ENCODE assay signal across 9 cellular contexts in the genomic region with DNA sequence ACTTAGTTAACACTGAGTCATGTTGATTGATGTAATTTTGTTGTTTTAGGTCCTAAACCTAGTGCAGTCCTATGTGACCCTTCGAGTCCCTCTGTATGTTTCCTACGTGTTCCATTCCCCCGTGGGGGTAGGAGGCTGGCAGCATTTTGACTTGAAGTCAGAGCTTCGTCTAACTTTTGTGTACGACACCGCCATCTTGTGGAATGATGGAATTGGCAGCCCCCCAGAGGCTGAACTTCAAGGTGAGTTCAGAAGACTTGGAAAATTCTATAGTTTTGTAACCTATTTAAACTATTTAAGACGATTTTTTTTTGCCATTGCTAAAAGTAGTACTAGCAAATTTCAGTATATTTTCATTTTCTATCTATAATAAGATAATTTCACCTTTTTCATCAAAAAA.
DNase-seq lines count a peak whose midpoint lies in the region; ATAC-seq lines count a peak whose summit lies in the region.
"Had no signal": no experiment of that assay in that cellular context is flagged by ENCODE, and none has a peak within 500 bp of the region (broad histone marks: within the 10 kb centered on the region; RNA-seq: fewer than 3 reads in every experiment).

No MANE protein-coding gene starts in this region.

- H3K36me3 ChIP-seq in iPS DF 6.9 (ENCODE audit: control insufficient read depth, insufficient read depth, low read length): no peaks in the 10 kb centered on the region

- H3K27me3 Mint-ChIP-seq in activated naive CD4-positive, alpha-beta T cell treated with anti-CD3 and anti-CD28 coated beads, Interleukin-2, amount 10 ng/mL, durations not matched to agents 7 days and 5 days: peaks cover 3% of the 10 kb centered on the region

- H3K4me3 ChIP-seq in iPS DF 6.9 (ENCODE audit: low read length): no peak overlapping the region

- no peaks in the 10 kb centered on the region for H3K9me3 Mint-ChIP-seq in activated naive CD4-positive, alpha-beta T cell treated with anti-CD3 and anti-CD28 coated beads, Interleukin-2, amount 10 ng/mL, durations not matched to agents 7 days and 5 days
- H3K9me3 Mint-ChIP-seq: dendritic cell treated with granulocyte-macrophage colony-stimulating factor and Interleukin-4, amounts not matched to agents 40 ng/mL and 50 ng/mL, for 4 days had no signal

- CTCF ChIA-PET in activated naive CD4-positive, alpha-beta T cell treated with anti-CD3 and anti-CD28 coated beads, Interleukin-2, amount 10 ng/mL, durations not matched to agents 7 days and 5 days (lab: Charles Lee): no interaction called here

- no peaks in the 10 kb centered on the region for H3K9me3 ChIP-seq in iPS DF 6.9 (ENCODE audit: control insufficient read depth, insufficient read depth, low read length)

- no peak overlapping the region for H3K27ac Mint-ChIP-seq in activated naive CD4-positive, alpha-beta T cell treated with anti-CD3 and anti-CD28 coated beads, Interleukin-2, amount 10 ng/mL, durations not matched to agents 7 days and 5 days
- H3K27ac Mint-ChIP-seq: dendritic cell treated with granulocyte-macrophage colony-stimulating factor and Interleukin-4, amounts not matched to agents 40 ng/mL and 50 ng/mL, for 4 days had no signal

- H3K27me3 ChIP-seq in iPS DF 6.9 (ENCODE audit: control insufficient read depth, insufficient read depth, low read length): no peaks in the 10 kb centered on the region

- no peaks in the 10 kb centered on the region; the same call in 1 of the 2 replicates for H3K4me1 ChIP-seq in iPS DF 6.9 (ENCODE audit: control insufficient read depth, insufficient read depth, low read length)

- WGBS in iPS DF 6.9 (ENCODE audit: insufficient coverage, insufficient read length): no CpG with 5 or more reads among the region's 7 CpGs

- H3K27ac ChIP-seq in iPS DF 6.9 (ENCODE audit: low read length): no peak overlapping the region

- no peaks in the 10 kb centered on the region for H3K36me3 Mint-ChIP-seq in activated naive CD4-positive, alpha-beta T cell treated with anti-CD3 and anti-CD28 coated beads, Interleukin-2, amount 10 ng/mL, durations not matched to agents 7 days and 5 days

- ATAC-seq in HG02610 (IDR thresholded peaks at IDR 0.05; ENCODE audit: unreplicated experiment) (peak; percentile 62), GM21619 (IDR thresholded peaks at IDR 0.05; ENCODE audit: unreplicated experiment) (no peak)

- H3K4me1 Mint-ChIP-seq in activated naive CD4-positive, alpha-beta T cell treated with anti-CD3 and anti-CD28 coated beads, Interleukin-2, amount 10 ng/mL, durations not matched to agents 7 days and 5 days: no peaks in the 10 kb centered on the region

- H3K4me3 Mint-ChIP-seq in activated naive CD4-positive, alpha-beta T cell treated with anti-CD3 and anti-CD28 coated beads, Interleukin-2, amount 10 ng/mL, durations not matched to agents 7 days and 5 days: no peak overlapping the region
- H3K4me3 Mint-ChIP-seq: dendritic cell treated with granulocyte-macrophage colony-stimulating factor and Interleukin-4, amounts not matched to agents 40 ng/mL and 50 ng/mL, for 4 days had no signal

- DNase-seq in NCI-H524 (lab: John Stamatoyannopoulos, UW): peak; percentile 52 to 71
- no peak for DNase-seq in NCI-H524 treated with DMSO at 0.1 percent for 48 hours (lab: John Stamatoyannopoulos, UW)
- peak; percentile 86 for DNase-seq in NCI-H748 (lab: John Stamatoyannopoulos, UW; ENCODE audit: unreplicated experiment)
- peak; percentile 42 for DNase-seq in activated naive CD4-positive, alpha-beta T cell treated with anti-CD3 and anti-CD28 coated beads, Interleukin-2, amount 10 ng/mL, durations not matched to agents 7 days and 5 days
- peak; percentile 29 for DNase-seq in iPS DF 6.9 (ENCODE audit: low read depth, low spot score)
- DNase-seq in stimulated activated CD4-positive, alpha-beta T cell treated with anti-CD3 and anti-CD28 coated beads, Interleukin-2, amount 100 ng/mL, for 48 hours: peak; percentile 36
